ENCODE assay signal across 1 cellular context in the genomic region with DNA sequence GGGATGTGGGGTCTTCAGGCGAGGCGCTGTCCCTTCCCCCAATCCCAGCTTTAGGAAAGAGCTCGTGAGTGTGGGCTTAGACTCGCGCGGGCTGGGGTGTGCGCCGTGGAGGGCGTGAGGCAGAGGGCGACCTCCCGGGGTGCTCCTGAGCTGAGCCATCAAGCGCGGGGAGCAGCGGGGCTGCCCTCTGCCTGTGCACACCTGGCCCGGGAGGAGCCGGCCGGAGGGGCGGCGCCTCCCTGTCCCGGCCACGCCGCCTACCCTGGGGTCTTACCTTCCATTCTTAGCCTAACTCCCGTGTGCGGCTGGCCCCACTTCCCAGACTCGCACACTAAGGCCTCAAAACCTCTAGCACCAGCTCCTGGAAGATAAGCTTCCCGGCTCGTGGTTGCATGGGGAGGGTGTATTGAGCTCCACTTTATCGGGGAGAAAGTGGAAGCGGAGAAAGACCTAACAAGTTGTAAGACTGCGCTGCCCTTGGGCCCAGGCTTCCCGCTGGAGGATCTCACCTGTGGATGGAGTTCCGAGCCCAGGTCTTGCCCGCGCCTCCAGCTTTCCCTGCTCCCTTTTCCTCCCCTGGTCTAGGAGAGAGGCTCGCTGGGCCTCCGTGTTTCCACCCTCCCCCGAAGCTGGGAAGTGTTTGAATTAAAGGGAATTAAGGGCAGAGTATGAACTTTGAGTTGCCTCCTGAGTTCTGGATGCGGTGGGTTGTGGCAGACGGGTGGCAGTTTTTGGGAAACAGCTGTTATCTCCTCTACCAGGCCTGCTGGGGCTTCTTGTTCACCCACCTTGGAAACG.
TF ChIP-seq lines count a peak whose summit lies in the region.

No MANE protein-coding gene starts in this region.

TF ChIP-seq in HepG2, 621 proteins besides CTCF, POLR2A, EP300 and RAD21 (continued from another document):
- TF ChIP-seq, protein P1, sequence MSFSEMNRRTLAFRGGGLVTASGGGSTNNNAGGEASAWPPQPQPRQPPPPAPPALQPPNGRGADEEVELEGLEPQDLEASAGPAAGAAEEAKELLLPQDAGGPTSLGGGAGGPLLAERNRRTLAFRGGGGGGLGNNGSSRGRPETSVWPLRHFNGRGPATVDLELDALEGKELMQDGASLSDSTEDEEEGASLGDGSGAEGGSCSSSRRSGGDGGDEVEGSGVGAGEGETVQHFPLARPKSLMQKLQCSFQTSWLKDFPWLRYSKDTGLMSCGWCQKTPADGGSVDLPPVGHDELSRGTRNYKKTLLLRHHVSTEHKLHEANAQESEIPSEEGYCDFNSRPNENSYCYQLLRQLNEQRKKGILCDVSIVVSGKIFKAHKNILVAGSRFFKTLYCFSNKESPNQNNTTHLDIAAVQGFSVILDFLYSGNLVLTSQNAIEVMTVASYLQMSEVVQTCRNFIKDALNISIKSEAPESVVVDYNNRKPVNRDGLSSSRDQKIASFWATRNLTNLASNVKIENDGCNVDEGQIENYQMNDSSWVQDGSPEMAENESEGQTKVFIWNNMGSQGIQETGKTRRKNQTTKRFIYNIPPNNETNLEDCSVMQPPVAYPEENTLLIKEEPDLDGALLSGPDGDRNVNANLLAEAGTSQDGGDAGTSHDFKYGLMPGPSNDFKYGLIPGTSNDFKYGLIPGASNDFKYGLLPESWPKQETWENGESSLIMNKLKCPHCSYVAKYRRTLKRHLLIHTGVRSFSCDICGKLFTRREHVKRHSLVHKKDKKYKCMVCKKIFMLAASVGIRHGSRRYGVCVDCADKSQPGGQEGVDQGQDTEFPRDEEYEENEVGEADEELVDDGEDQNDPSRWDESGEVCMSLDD (CRISPR knock-in tag; IDR thresholded peaks at IDR 0.05; ENCODE audit: borderline replicate concordance) = no peak
- TF ChIP-seq DNMT1 (CRISPR knock-in tag; IDR thresholded peaks at IDR 0.05) (no peak), GABPA (IDR thresholded peaks at IDR 0.05; ENCODE audit: low read depth, low read length) (no peak), GABPA (CRISPR knock-in tag; IDR thresholded peaks at IDR 0.05; ENCODE audit: low read depth) (no peak), ZNF34 (CRISPR knock-in tag; IDR thresholded peaks at IDR 0.05; ENCODE audit: borderline replicate concordance) (no peak), MAZ (IDR thresholded peaks at IDR 0.05; ENCODE audit: borderline replicate concordance, low read depth, low read length) (no peak), MAZ (CRISPR knock-in tag; IDR thresholded peaks at IDR 0.05; ENCODE audit: low read depth) (peak; percentile 30; the same call in 1 of the 2 replicates), PRMT3 (CRISPR knock-in tag; IDR thresholded peaks at IDR 0.05; ENCODE audit: borderline replicate concordance, low read depth) (no peak), ZNF619 (CRISPR knock-in tag; IDR thresholded peaks at IDR 0.05) (peak; percentile 61; the same call in 1 of the 2 replicates)
- TF ChIP-seq, protein P2, sequence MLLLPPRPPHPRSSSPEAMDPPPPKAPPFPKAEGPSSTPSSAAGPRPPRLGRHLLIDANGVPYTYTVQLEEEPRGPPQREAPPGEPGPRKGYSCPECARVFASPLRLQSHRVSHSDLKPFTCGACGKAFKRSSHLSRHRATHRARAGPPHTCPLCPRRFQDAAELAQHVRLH (CRISPR knock-in tag; IDR thresholded peaks at IDR 0.05; ENCODE audit: borderline replicate concordance, low read depth) = no peak
- TF ChIP-seq, protein P3, sequence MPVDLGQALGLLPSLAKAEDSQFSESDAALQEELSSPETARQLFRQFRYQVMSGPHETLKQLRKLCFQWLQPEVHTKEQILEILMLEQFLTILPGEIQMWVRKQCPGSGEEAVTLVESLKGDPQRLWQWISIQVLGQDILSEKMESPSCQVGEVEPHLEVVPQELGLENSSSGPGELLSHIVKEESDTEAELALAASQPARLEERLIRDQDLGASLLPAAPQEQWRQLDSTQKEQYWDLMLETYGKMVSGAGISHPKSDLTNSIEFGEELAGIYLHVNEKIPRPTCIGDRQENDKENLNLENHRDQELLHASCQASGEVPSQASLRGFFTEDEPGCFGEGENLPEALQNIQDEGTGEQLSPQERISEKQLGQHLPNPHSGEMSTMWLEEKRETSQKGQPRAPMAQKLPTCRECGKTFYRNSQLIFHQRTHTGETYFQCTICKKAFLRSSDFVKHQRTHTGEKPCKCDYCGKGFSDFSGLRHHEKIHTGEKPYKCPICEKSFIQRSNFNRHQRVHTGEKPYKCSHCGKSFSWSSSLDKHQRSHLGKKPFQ (CRISPR knock-in tag; IDR thresholded peaks at IDR 0.05; ENCODE audit: insufficient replicate concordance) = peak; percentile 83
- TF ChIP-seq, protein P4, sequence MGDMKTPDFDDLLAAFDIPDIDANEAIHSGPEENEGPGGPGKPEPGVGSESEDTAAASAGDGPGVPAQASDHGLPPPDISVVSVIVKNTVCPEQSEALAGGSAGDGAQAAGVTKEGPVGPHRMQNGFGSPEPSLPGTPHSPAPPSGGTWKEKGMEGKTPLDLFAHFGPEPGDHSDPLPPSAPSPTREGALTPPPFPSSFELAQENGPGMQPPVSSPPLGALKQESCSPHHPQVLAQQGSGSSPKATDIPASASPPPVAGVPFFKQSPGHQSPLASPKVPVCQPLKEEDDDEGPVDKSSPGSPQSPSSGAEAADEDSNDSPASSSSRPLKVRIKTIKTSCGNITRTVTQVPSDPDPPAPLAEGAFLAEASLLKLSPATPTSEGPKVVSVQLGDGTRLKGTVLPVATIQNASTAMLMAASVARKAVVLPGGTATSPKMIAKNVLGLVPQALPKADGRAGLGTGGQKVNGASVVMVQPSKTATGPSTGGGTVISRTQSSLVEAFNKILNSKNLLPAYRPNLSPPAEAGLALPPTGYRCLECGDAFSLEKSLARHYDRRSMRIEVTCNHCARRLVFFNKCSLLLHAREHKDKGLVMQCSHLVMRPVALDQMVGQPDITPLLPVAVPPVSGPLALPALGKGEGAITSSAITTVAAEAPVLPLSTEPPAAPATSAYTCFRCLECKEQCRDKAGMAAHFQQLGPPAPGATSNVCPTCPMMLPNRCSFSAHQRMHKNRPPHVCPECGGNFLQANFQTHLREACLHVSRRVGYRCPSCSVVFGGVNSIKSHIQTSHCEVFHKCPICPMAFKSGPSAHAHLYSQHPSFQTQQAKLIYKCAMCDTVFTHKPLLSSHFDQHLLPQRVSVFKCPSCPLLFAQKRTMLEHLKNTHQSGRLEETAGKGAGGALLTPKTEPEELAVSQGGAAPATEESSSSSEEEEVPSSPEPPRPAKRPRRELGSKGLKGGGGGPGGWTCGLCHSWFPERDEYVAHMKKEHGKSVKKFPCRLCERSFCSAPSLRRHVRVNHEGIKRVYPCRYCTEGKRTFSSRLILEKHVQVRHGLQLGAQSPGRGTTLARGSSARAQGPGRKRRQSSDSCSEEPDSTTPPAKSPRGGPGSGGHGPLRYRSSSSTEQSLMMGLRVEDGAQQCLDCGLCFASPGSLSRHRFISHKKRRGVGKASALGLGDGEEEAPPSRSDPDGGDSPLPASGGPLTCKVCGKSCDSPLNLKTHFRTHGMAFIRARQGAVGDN (CRISPR knock-in tag; IDR thresholded peaks at IDR 0.05) = peak; percentile 77
